ENCODE assay signal across 12 cellular contexts in genomic region chr2:95382128-95382645, GRCh38. TPM values are rescaled to one million over a fixed set of nuclear protein-coding genes. Genes with fewer than 3 reads are reported as not detected.
DNase-seq lines count a peak whose midpoint lies in the region; ATAC-seq and TF ChIP-seq lines count a peak whose summit lies in the region.
"Had no signal": no experiment of that assay in that cellular context is flagged by ENCODE, and none has a peak within 500 bp of the region (broad histone marks: within the 10 kb centered on the region; RNA-seq: fewer than 3 reads in every experiment).

No MANE protein-coding gene starts in this region.

- DNase-seq in left ventricle myocardium inferior, result peak; percentile 9
- DNase-seq in Right ventricle myocardium inferior (ENCODE audit: missing footprints), result no peak
- peak; percentile 39 for DNase-seq in left lobe of liver (ENCODE audit: low spot score)
- DNase-seq in posterior vena cava (ENCODE audit: low spot score), result peak; percentile 81
- DNase-seq in activated CD4-positive, alpha-beta T cell treated with anti-CD3 and anti-CD28 coated beads, Interleukin-2, amount 50 U/mL, for 1 hour, result no peak
- DNase-seq in activated T-cell treated with anti-CD3 and anti-CD28 coated beads, Interleukin-2, amount 50 U/mL, for 24 hours, result no peak
- no peak for DNase-seq in NCI-H345 treated with DMSO at 0.1 percent for 48 hours (lab: John Stamatoyannopoulos, UW; ENCODE audit: unreplicated experiment)
- DNase-seq: C1 segment of cervical spinal cord; CD4-positive, alpha-beta T cell; DMS79 had no signal

- intact Hi-C loops in left ventricle myocardium inferior (cut with micrococcal nuclease) (no loop called here), Right ventricle myocardium inferior (cut with DNase I) (no loop called here), posterior vena cava (cut with DNase I) (no loop called here)

- no peaks in the 10 kb centered on the region for H3K36me3 Mint-ChIP-seq in activated T-cell treated with anti-CD3 and anti-CD28 coated beads, Interleukin-2, amount 50 U/mL, for 24 hours (ENCODE audit: low read depth)

- H3K27me3 Mint-ChIP-seq in activated T-cell treated with anti-CD3 and anti-CD28 coated beads, Interleukin-2, amount 50 U/mL, for 24 hours, result peaks cover 10% of the 10 kb centered on the region

- H3K4me3 Mint-ChIP-seq in activated T-cell treated with anti-CD3 and anti-CD28 coated beads, Interleukin-2, amount 50 U/mL, for 24 hours, result no peak overlapping the region
- H3K4me3 Mint-ChIP-seq: B cell; CD4-positive, alpha-beta T cell had no signal

- no peaks in the 10 kb centered on the region for H3K27me3 ChIP-seq in left ventricle myocardium inferior (ENCODE audit: low read depth)

- H3K4me1 Mint-ChIP-seq in activated T-cell treated with anti-CD3 and anti-CD28 coated beads, Interleukin-2, amount 50 U/mL, for 24 hours (ENCODE audit: low read depth), result no peaks in the 10 kb centered on the region
- H3K4me1 Mint-ChIP-seq: B cell had no signal

- H3K9me3 ChIP-seq in left ventricle myocardium inferior (replicated peaks), result no peaks in the 10 kb centered on the region

- H3K36me3 ChIP-seq in left ventricle myocardium inferior, result peaks cover 2% of the 10 kb centered on the region

- no peaks in the 10 kb centered on the region for H3K9me3 Mint-ChIP-seq in activated T-cell treated with anti-CD3 and anti-CD28 coated beads, Interleukin-2, amount 50 U/mL, for 24 hours
- H3K9me3 Mint-ChIP-seq: CD4-positive, alpha-beta T cell had no signal

- H3K27ac ChIP-seq in left ventricle myocardium inferior (replicated peaks), result no peak overlapping the region

- H3K4me1 ChIP-seq in left ventricle myocardium inferior, result peaks cover 16% of the 10 kb centered on the region

- no peak for ATAC-seq in Right ventricle myocardium inferior
- ATAC-seq in left lobe of liver, result no peak
- ATAC-seq: GM12878 had no signal

- no peak overlapping the region for H3K4me3 ChIP-seq in left ventricle myocardium inferior
- H3K4me3 ChIP-seq: GM12878 had no signal

- TF ChIP-seq CTCF in left ventricle myocardium inferior (IDR thresholded peaks at IDR 0.05; ENCODE audit: borderline replicate concordance), result no peak

- no peak overlapping the region for H3K27ac Mint-ChIP-seq in activated T-cell treated with anti-CD3 and anti-CD28 coated beads, Interleukin-2, amount 50 U/mL, for 24 hours
- H3K27ac Mint-ChIP-seq: B cell; CD4-positive, alpha-beta T cell had no signal

RNA-seq across cellular contexts. Expression of gene FAHD2A, which starts 20.3 kb away (rescaled TPM):
- 32.4 TPM for total RNA-seq in left ventricle myocardium inferior
- total RNA-seq in Right ventricle myocardium inferior, result 41.6 TPM
- 75.2 TPM for total RNA-seq in left lobe of liver
- total RNA-seq in posterior vena cava, result 10 to 100 TPM; 14.1 to 18.3 TPM

Comparison
In these comparisons a context has a peak if more than half of its experiments do, and no peak if none do; other contexts are left out.
1. DNase-seq: peak in left ventricle myocardium inferior (single experiment), left lobe of liver (single experiment) and posterior vena cava (single experiment); none in Right ventricle myocardium inferior (single experiment), activated CD4-positive, alpha-beta T cell treated with anti-CD3 and anti-CD28 coated beads, Interleukin-2, amount 50 U/mL, for 1 hour (single experiment), activated T-cell treated with anti-CD3 and anti-CD28 coated beads, Interleukin-2, amount 50 U/mL, for 24 hours (single experiment) and NCI-H345 treated with DMSO at 0.1 percent for 48 hours (single experiment).